In the genomic region with DNA sequence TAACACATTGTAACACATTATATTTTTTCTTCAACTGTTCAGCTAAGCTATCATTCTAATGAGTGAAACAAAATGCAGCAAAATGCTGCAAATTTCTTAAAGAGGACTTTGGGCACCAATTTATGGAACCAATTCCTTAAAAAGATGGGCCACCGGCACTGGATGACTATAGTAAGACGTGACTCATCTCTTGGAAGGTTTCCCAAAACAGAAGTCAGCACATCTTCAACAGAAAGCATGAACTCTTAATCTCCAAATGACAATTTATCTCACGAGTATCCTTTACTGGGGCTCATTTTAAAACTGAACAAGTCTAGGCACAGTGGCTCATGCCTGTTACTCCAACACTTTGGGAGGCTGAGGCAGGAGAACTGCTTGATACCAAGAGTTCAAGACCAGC, we compare ENCODE assay signal across 12 cellular contexts.
DNase-seq lines count a peak whose midpoint lies in the region; ATAC-seq and TF ChIP-seq lines count a peak whose summit lies in the region.
"Had no signal": no experiment of that assay in that cellular context is flagged by ENCODE, and none has a peak within 500 bp of the region (broad histone marks: within the 10 kb centered on the region; RNA-seq: fewer than 3 reads in every experiment).

No MANE protein-coding gene starts in this region.

- H3K27me3 ChIP-seq in PC-3 (ENCODE audit: low read length): peaks cover 33% of the 10 kb centered on the region
- H3K27me3 ChIP-seq in CD4-positive, alpha-beta T cell (ENCODE audit: control insufficient read depth, insufficient read depth, low read length): no peaks in the 10 kb centered on the region

- H3K79me2 ChIP-seq in PC-3 (ENCODE audit: low read length): no peaks in the 10 kb centered on the region

- no peaks in the 10 kb centered on the region for H3K9me3 ChIP-seq in PC-3 (ENCODE audit: low read length)
- no peaks in the 10 kb centered on the region for H3K9me3 ChIP-seq in CD4-positive, alpha-beta T cell (ENCODE audit: control insufficient read depth, low read length)

- no peaks in the 10 kb centered on the region for H3K36me3 Mint-ChIP-seq in osteocyte (ENCODE audit: unreplicated experiment)
- H3K36me3 Mint-ChIP-seq in stimulated activated naive B cell treated with anti-CD40 and anti-IgM and Interleukin-4, amounts not matched to agents 10 μg/mL and 1 μg/mL and 100 μg/mL, for 72 hours: no peaks in the 10 kb centered on the region
- no peaks in the 10 kb centered on the region for H3K36me3 Mint-ChIP-seq in CD4-positive, alpha-beta T cell (ENCODE audit: low read depth)

- POLR2A ChIA-PET in PC-3 (lab: Charles Lee; ENCODE audit: unreplicated experiment): no interaction called here
- POLR2A ChIA-PET in CD4-positive, alpha-beta T cell (lab: Charles Lee): no interaction called here

- CTCF ChIA-PET in PC-3 (lab: Charles Lee): no interaction called here
- CTCF ChIA-PET in CD4-positive, alpha-beta T cell (lab: Charles Lee): no interaction called here

- no peaks in the 10 kb centered on the region for H3K4me1 ChIP-seq in PC-3 (ENCODE audit: insufficient read depth, low read length)

- peak overlapping the region; percentile 31 for H3K27ac Mint-ChIP-seq in osteocyte (ENCODE audit: unreplicated experiment)
- H3K27ac Mint-ChIP-seq in stimulated activated naive B cell treated with anti-CD40 and anti-IgM and Interleukin-4, amounts not matched to agents 10 μg/mL and 1 μg/mL and 100 μg/mL, for 72 hours: no peak overlapping the region
- H3K27ac Mint-ChIP-seq in CD4-positive, alpha-beta T cell: no peak overlapping the region

- H3K27ac ChIP-seq in PC-3 (ENCODE audit: low read length): no peak overlapping the region
- no peak overlapping the region for H3K27ac ChIP-seq in CD4-positive, alpha-beta T cell (ENCODE audit: low read depth, low read length)
- H3K27ac ChIP-seq: epithelial cell of prostate had no signal

- peaks cover 27% of the 10 kb centered on the region for H3K4me1 Mint-ChIP-seq in osteocyte (ENCODE audit: unreplicated experiment)
- H3K4me1 Mint-ChIP-seq in stimulated activated naive B cell treated with anti-CD40 and anti-IgM and Interleukin-4, amounts not matched to agents 10 μg/mL and 1 μg/mL and 100 μg/mL, for 72 hours: no peaks in the 10 kb centered on the region
- no peaks in the 10 kb centered on the region for H3K4me1 Mint-ChIP-seq in CD4-positive, alpha-beta T cell (ENCODE audit: low read depth)

- no peaks in the 10 kb centered on the region for H3K27me3 Mint-ChIP-seq in osteocyte (ENCODE audit: unreplicated experiment)
- H3K27me3 Mint-ChIP-seq in stimulated activated naive B cell treated with anti-CD40 and anti-IgM and Interleukin-4, amounts not matched to agents 10 μg/mL and 1 μg/mL and 100 μg/mL, for 72 hours: peaks cover 0 to 11% of the 10 kb centered on the region in 2 donors
- peaks cover 9% of the 10 kb centered on the region for H3K27me3 Mint-ChIP-seq in CD4-positive, alpha-beta T cell

- in situ Hi-C loops in G401 (cut with HindIII; ENCODE audit: low sequenced_read_pairs): no loop called here

- no peak overlapping the region for H3K4me3 ChIP-seq in PC-3 (ENCODE audit: low read length)

- H3F3A ChIP-seq in PC-3 (ENCODE audit: low read length, unreplicated experiment): no peaks in the 10 kb centered on the region

- no peak overlapping the region for H3K4me3 Mint-ChIP-seq in osteocyte (ENCODE audit: unreplicated experiment)
- no peak overlapping the region for H3K4me3 Mint-ChIP-seq in stimulated activated naive B cell treated with anti-CD40 and anti-IgM and Interleukin-4, amounts not matched to agents 10 μg/mL and 1 μg/mL and 100 μg/mL, for 72 hours
- no peak overlapping the region for H3K4me3 Mint-ChIP-seq in CD4-positive, alpha-beta T cell

- H2AFZ ChIP-seq in PC-3 (ENCODE audit: low read length): no peak overlapping the region

- no peak overlapping the region for H3K4me2 ChIP-seq in PC-3 (ENCODE audit: low read length)

- TF ChIP-seq CTCF in PC-3 (conservative IDR thresholded peaks at IDR 0.05; ENCODE audit: low read depth, low read length) (no peak), osteocyte (IDR thresholded peaks at IDR 0.05) (no peak)
- no peak for TF ChIP-seq CTCF in CD4-positive, alpha-beta T cell (IDR thresholded peaks at IDR 0.05)

- no peaks in the 10 kb centered on the region for H4K20me1 ChIP-seq in PC-3 (ENCODE audit: low read length)

- H3K9me2 ChIP-seq in PC-3 (replicated peaks; ENCODE audit: low read length): no peaks in the 10 kb centered on the region

- DNase-seq in ELR (ENCODE audit: low read depth) (peak; percentile 84), PC-3 (peak; percentile 68), osteocyte (ENCODE audit: extremely low spot score, unreplicated experiment) (no peak), G401 (ENCODE audit: low spot score) (no peak)
- DNase-seq in stimulated activated naive B cell treated with anti-CD40 and anti-IgM and Interleukin-4, amounts not matched to agents 10 μg/mL and 1 μg/mL and 100 μg/mL, for 72 hours: no peak
- DNase-seq in CD4-positive, alpha-beta T cell: no peak
- DNase-seq: activated CD4-positive, alpha-beta T cell treated with anti-CD3 and anti-CD28 coated beads, Interleukin-2, amount 50 U/mL, for 1 hour; NCI-H187; T-helper 1 cell had no signal

- no peak overlapping the region for H3K9ac ChIP-seq in PC-3 (ENCODE audit: low read length)

- H3K9me3 Mint-ChIP-seq in osteocyte (ENCODE audit: unreplicated experiment): no peaks in the 10 kb centered on the region
- no peaks in the 10 kb centered on the region for H3K9me3 Mint-ChIP-seq in stimulated activated naive B cell treated with anti-CD40 and anti-IgM and Interleukin-4, amounts not matched to agents 10 μg/mL and 1 μg/mL and 100 μg/mL, for 72 hours
- H3K9me3 Mint-ChIP-seq in CD4-positive, alpha-beta T cell: no peaks in the 10 kb centered on the region

- BruUV-seq in PC-3 (replicated peaks; lab: Mats Ljungman, UMichigan): no TSS peak

- H3K36me3 ChIP-seq in PC-3 (ENCODE audit: low read depth, low read length): no peaks in the 10 kb centered on the region

- intact Hi-C loops in PC-3 (cut with micrococcal nuclease): no loop called here
- intact Hi-C loops in CD4-positive, alpha-beta T cell (cut with DNase I, micrococcal nuclease): no loop called here

- ATAC-seq in PC-3 (no peak), esophagus mucosa (peak; percentile 64)
- no peak for ATAC-seq in activated CD4-positive, CD25-positive, alpha-beta regulatory T cell treated with anti-CD3 and anti-CD28 coated beads, Interleukin-2, amount 50 U/mL, for 24 hours
- ATAC-seq in stimulated activated naive B cell treated with anti-CD40 and anti-IgM and Interleukin-4, amounts not matched to agents 10 μg/mL and 1 μg/mL and 100 μg/mL, for 72 hours (replicated peaks): no peak
- ATAC-seq in CD4-positive, alpha-beta T cell (ENCODE audit: poor library complexity): no peak

Comparison
In these comparisons a context has a peak if more than half of its experiments do, and no peak if none do; other contexts are left out.
1. DNase-seq: peak in ELR (single experiment) and PC-3 (single experiment); none in osteocyte (single experiment), G401 (single experiment), stimulated activated naive B cell treated with anti-CD40 and anti-IgM and Interleukin-4, amounts not matched to agents 10 μg/mL and 1 μg/mL and 100 μg/mL, for 72 hours (single experiment) and CD4-positive, alpha-beta T cell (0 of 10).